1 cellular context compared by ENCODE assay signal in genomic region chr2:120375251-120376020, GRCh38.
TF ChIP-seq lines count a peak whose summit lies in the region.

No MANE protein-coding gene starts in this region.

TF ChIP-seq in H1, 55 proteins besides CTCF, POLR2A, EP300 and RAD21:
- TF ChIP-seq SAP30 (IDR thresholded peaks at IDR 0.05; ENCODE audit: insufficient read depth, insufficient replicate concordance, low read length) (no peak), JUND (IDR thresholded peaks at IDR 0.05; ENCODE audit: low read length) (no peak), BRCA1 (IDR thresholded peaks at IDR 0.05; ENCODE audit: low read depth, low read length) (no peak), TEAD4 (IDR thresholded peaks at IDR 0.05; ENCODE audit: low read depth, low read length) (no peak), TBP (IDR thresholded peaks at IDR 0.05; ENCODE audit: low read depth, low read length) (no peak)
